In genomic region chr11:518463-519202, GRCh38 we compare ENCODE assay signal across 8 cellular contexts. TPM values are rescaled to one million over a fixed set of nuclear protein-coding genes. Genes with fewer than 3 reads are reported as not detected.
DNase-seq lines count a peak whose midpoint lies in the region; ATAC-seq, FAIRE-seq and TF ChIP-seq lines count a peak whose summit lies in the region.

No MANE protein-coding gene starts in this region.

- H3K27ac ChIP-seq in heart right ventricle, result peak overlapping the region in 9 of 10 donors; percentile 64 to 90 (median 79)

- peaks cover 5% of the 10 kb centered on the region for H3K4me1 Mint-ChIP-seq in activated naive CD8-positive, alpha-beta T cell (ENCODE audit: low read depth)

- H3K4me1 ChIP-seq in heart right ventricle, result peaks cover 0 to 11% (median 5%) of the 10 kb centered on the region in 9 donors

- peaks cover 0 to 14% (median 0%) of the 10 kb centered on the region in 11 donors for H3K9me3 ChIP-seq in heart right ventricle

- no peaks in the 10 kb centered on the region for H3K27me3 Mint-ChIP-seq in activated naive CD8-positive, alpha-beta T cell

- no peaks in the 10 kb centered on the region for H3K9me3 Mint-ChIP-seq in activated naive CD8-positive, alpha-beta T cell (ENCODE audit: low read depth)

- H3K27me3 ChIP-seq in heart right ventricle, result no peaks in the 10 kb centered on the region

- H3K36me3 Mint-ChIP-seq in activated naive CD8-positive, alpha-beta T cell, result no peaks in the 10 kb centered on the region

- ATAC-seq in HG02759 (IDR thresholded peaks at IDR 0.05; ENCODE audit: unreplicated experiment) (peak; percentile 97), heart right ventricle (peak; percentile 96 to 98 (median 97)), GM19395 (IDR thresholded peaks at IDR 0.05; ENCODE audit: unreplicated experiment) (no peak), HG02938 (IDR thresholded peaks at IDR 0.05; ENCODE audit: unreplicated experiment) (no peak)

- peak overlapping the region; percentile 79 for H3K27ac Mint-ChIP-seq in activated naive CD8-positive, alpha-beta T cell

- TF ChIP-seq CTCF in GM12872 (IDR thresholded peaks at IDR 0.05; ENCODE audit: insufficient read depth, low read depth, low read length), result peak; percentile 67; the same call in 2 of the 3 replicates
- peak in 8 of 9 donors; percentile 98 to 100 (median 100) for TF ChIP-seq CTCF in heart right ventricle (IDR thresholded peaks at IDR 0.05)

- intact Hi-C loops in heart right ventricle (cut with DNase I), result loop anchor here in 7 of 10 donors (1.0 to 10.0 kb wide), 7 partner anchors 56 to 124 kb away; partner anchors contain the start of genes PHRF1 (in 1 of the 7) and PKP3 (in 1 of the 7)

- peak overlapping the region in 8 of 10 donors; percentile 6 to 43 (median 32) for H3K4me3 ChIP-seq in heart right ventricle

- DNase-seq in RCC 7860 (ENCODE audit: low spot score) (peak; percentile 94), heart right ventricle (peak; percentile 88 to 89), renal cortical epithelial cell (ENCODE audit: low read depth) (peak; percentile 92)

- peak overlapping the region; percentile 74 for H3K4me3 Mint-ChIP-seq in activated naive CD8-positive, alpha-beta T cell

- H3K36me3 ChIP-seq in heart right ventricle, result peaks cover 0 to 20% (median 0%) of the 10 kb centered on the region in 9 donors

- peak; percentile 77 for FAIRE-seq in RCC 7860 (lab: Jason Lieb, UNC)

- WGBS in heart right ventricle, 2 donors, result 7 to 8% methylated on average over 73 to 74 of the region's 74 CpGs

RNA-seq across cellular contexts. Expression of gene RNH1, which starts 11.6 kb away (rescaled TPM):
- total RNA-seq in heart right ventricle (100 to 1,000 TPM; 118 to 221 (median 153) TPM), renal cortical epithelial cell (227 and 230 TPM in 2 replicates)
- 100 to 1,000 TPM in 1 of 2 donors, 10 to 100 TPM in 1; 37.4 to 189 TPM for polyA plus RNA-seq in heart right ventricle

RNA-seq across cellular contexts. Expression of gene HRAS, which starts 16.7 kb away (rescaled TPM):
- total RNA-seq in heart right ventricle (10 to 100 TPM; 44.7 to 61.1 (median 54.5) TPM), renal cortical epithelial cell (40.5 and 51.2 TPM in 2 replicates)
- polyA plus RNA-seq in heart right ventricle, result 100 to 1,000 TPM; 107 to 132 TPM

RNA-seq across cellular contexts. Expression of gene LRRC56, which starts 18.7 kb away (rescaled TPM):
- total RNA-seq in heart right ventricle (under 1 TPM in 8 of 10 donors, not detected in 2; 0.13 to 0.49 (median 0.19) TPM), renal cortical epithelial cell (0.17 and 2.0 TPM in 2 replicates)
- under 1 TPM; 0.26 to 0.37 TPM for polyA plus RNA-seq in heart right ventricle

RNA-seq across cellular contexts. Expression of gene LMNTD2, which starts 41.9 kb away (rescaled TPM):
- total RNA-seq in heart right ventricle, result under 1 TPM in 8 of 10 donors, not detected in 2; 0.30 to 0.72 (median 0.45) TPM
- 1 to 10 TPM in 1 of 2 donors, under 1 TPM in 1; 0.41 to 1.4 TPM for polyA plus RNA-seq in heart right ventricle
- 0.69 and 1.7 TPM in 2 replicates for total RNA-seq in renal cortical epithelial cell

RNA-seq across cellular contexts. Expression of gene RASSF7, which starts 42.1 kb away (rescaled TPM):
- total RNA-seq in heart right ventricle, result 1 to 10 TPM in 9 of 10 donors, under 1 TPM in 1; 0.96 to 4.0 (median 2.1) TPM
- 10 to 100 TPM in 1 of 2 donors, 1 to 10 TPM in 1; 6.9 to 14.2 TPM for polyA plus RNA-seq in heart right ventricle
- 65.7 and 110 TPM in 2 replicates for total RNA-seq in renal cortical epithelial cell

Comparison
In these comparisons a context has a peak if more than half of its experiments do, and no peak if none do; other contexts are left out.
1. ATAC-seq: peak in HG02759 (single experiment) and heart right ventricle (8 of 8); none in GM19395 (single experiment) and HG02938 (single experiment).
2. Peak in every context shown above with its lines, with median percentiles within 50 percentile points of each other: DNase-seq.